In genomic region chr19:883661-884211, GRCh38 we compare ENCODE assay signal across 1 cellular context.
TF ChIP-seq lines count a peak whose summit lies in the region.

No MANE protein-coding gene starts in this region.

TF ChIP-seq in IMR-90, 13 proteins besides CTCF, POLR2A, EP300 and RAD21 (continued from another document):
- no peak for TF ChIP-seq RFX5 (IDR thresholded peaks at IDR 0.05; ENCODE audit: low read depth, low read length)
- no peak for TF ChIP-seq MAZ (IDR thresholded peaks at IDR 0.05; ENCODE audit: borderline replicate concordance, low read depth, low read length)
- TF ChIP-seq BHLHE40 (IDR thresholded peaks at IDR 0.05; ENCODE audit: low read depth, low read length), result no peak
- no peak for TF ChIP-seq SMC3 (IDR thresholded peaks at IDR 0.05; ENCODE audit: low read depth, low read length)
